ENCODE assay signal across 34 cellular contexts in the genomic region with DNA sequence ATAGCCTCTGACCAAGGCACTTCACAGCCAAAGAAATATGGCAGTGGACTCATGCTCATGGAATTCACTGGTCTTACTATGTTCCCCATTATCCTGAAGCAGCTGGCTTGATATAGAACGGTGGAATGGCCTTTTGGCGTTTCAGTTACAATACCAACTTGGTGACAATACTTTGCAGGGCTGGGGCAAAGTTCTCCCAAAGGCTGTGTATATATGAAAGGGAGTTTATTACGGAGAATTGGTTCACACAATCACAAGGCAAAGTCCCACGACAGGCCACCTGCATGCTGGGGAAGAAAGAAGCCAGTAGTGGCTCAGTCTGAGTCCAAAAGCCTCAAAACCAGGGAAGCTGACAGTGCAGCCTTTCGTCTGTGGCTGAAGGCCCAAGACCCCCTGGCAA.
"Had no signal": no experiment of that assay in that cellular context is flagged by ENCODE, and none has a peak within 500 bp of the region (broad histone marks: within the 10 kb centered on the region; RNA-seq: fewer than 3 reads in every experiment).

No MANE protein-coding gene starts in this region.

- H3K4me3 ChIP-seq: MG63 had no signal

- H3K9me3 ChIP-seq: MG63 had no signal

- H3K27me3 ChIP-seq: MG63 had no signal

- H3K9ac ChIP-seq: KMS-11 had no signal

- H3K36me3 ChIP-seq: MG63 had no signal

- DNase-seq: Kasumi-1, KG1, MG63, MM.1S, MV-4-11, NCI-H1048, NCI-H1092, NCI-H1092 treated with DMSO at 0.1 percent for 48 hours, NCI-H1105, NCI-H1105 treated with DMSO at 0.1 percent for 48 hours, NCI-H1417, NCI-H1417 treated with DMSO at 0.1 percent for 48 hours, NCI-H1436, NCI-H1436 treated with DMSO at 0.1 percent for 48 hours, NCI-H146, NCI-H1694, NCI-H1694 treated with DMSO at 0.1 percent for 48 hours, NCI-H187, NCI-H187 treated with DMSO at 0.1 percent for 48 hours, NCI-H1930, NCI-H2029, NCI-H2029 treated with DMSO at 0.1 percent for 48 hours, NCI-H2081, NCI-H2081 treated with DMSO at 0.1 percent for 48 hours, NCI-H2107, NCI-H2171, NCI-H2171 treated with DMSO at 0.1 percent for 48 hours, NCI-H2227 treated with DMSO at 0.1 percent for 48 hours, NCI-H226, NCI-H345, NCI-H446, NCI-H446 treated with DMSO at 0.1 percent for 48 hours, NCI-H510A had no signal

- H3K4me2 ChIP-seq: KMS-11 had no signal

- H3K27ac ChIP-seq: KMS-11 had no signal
